ENCODE assay signal across 8 cellular contexts in genomic region chr12:20367731-20368652, GRCh38. TPM values are rescaled to one million over a fixed set of nuclear protein-coding genes. Genes with fewer than 3 reads are reported as not detected.
DNase-seq lines count a peak whose midpoint lies in the region; ATAC-seq, FAIRE-seq and TF ChIP-seq lines count a peak whose summit lies in the region.

TSS of gene PDE3A (plus strand) at chr12:20368537. CDS start at chr12:20369285, 748 bp downstream.

- FAIRE-seq in frontal cortex (lab: Jason Lieb, UNC) = no peak

- no peaks in the 10 kb centered on the region for H3K9me3 ChIP-seq in HUES48 (ENCODE audit: control insufficient read depth, insufficient read depth, low read length)
- H3K9me3 ChIP-seq in effector memory CD4-positive, alpha-beta T cell (ENCODE audit: control insufficient read depth, low read length) = no peaks in the 10 kb centered on the region

- peak within 1 kb of the TSS; percentile 21 for H3K27ac ChIP-seq in HUES48 (ENCODE audit: low read depth, low read length)
- no peak within 1 kb of the TSS for H3K27ac ChIP-seq in effector memory CD4-positive, alpha-beta T cell (ENCODE audit: insufficient read depth, low read length, poor library complexity, severe bottlenecking)

- no peaks in the 10 kb centered on the region for H3K36me3 ChIP-seq in HUES48 (ENCODE audit: control insufficient read depth, insufficient read depth, low read length)
- H3K36me3 ChIP-seq in effector memory CD4-positive, alpha-beta T cell (ENCODE audit: control insufficient read depth, insufficient read depth, low read length) = no peaks in the 10 kb centered on the region

- peaks cover 19% of the 10 kb centered on the region for H3K27me3 Mint-ChIP-seq in WTC11 (ENCODE audit: low read depth)
- peaks cover 37 to 42% of the 10 kb centered on the region in 2 donors for H3K27me3 Mint-ChIP-seq in natural killer cell treated with Interleukin-12 subunit alpha and Interleukin-12 subunit beta and Interleukin-15 and Interleukin-18, amount 100 ng/mL, for 72 hours

- peak; percentile 78 for ATAC-seq in WTC11
- no peak for ATAC-seq in natural killer cell treated with Interleukin-12 subunit alpha and Interleukin-12 subunit beta and Interleukin-15 and Interleukin-18, amount 100 ng/mL, for 72 hours
- ATAC-seq in HG02571 (IDR thresholded peaks at IDR 0.05; ENCODE audit: unreplicated experiment) = no peak

- peaks cover 18% of the 10 kb centered on the region for H3K4me1 Mint-ChIP-seq in WTC11
- H3K4me1 Mint-ChIP-seq in natural killer cell treated with Interleukin-12 subunit alpha and Interleukin-12 subunit beta and Interleukin-15 and Interleukin-18, amount 100 ng/mL, for 72 hours (ENCODE audit: low read depth in 2 of 2) = peaks cover 0 to 13% of the 10 kb centered on the region in 2 donors

- POLR2A ChIA-PET in WTC11 (lab: Charles Lee) = interaction anchor here (0.5 to 0.9 kb wide), 4 partner anchors 12 to 30 kb away, joined by 3 to 8 read pairs (median 3); no protein-coding TSS in a partner anchor

- DNase-seq in Ammon's horn (ENCODE audit: low spot score) (peak; percentile 61), WTC11 (ENCODE audit: low spot score) (peak; percentile 81), frontal cortex (ENCODE audit: low spot score in 2 of 2) (peak; percentile 43 to 58), DMS79 treated with DMSO at 0.1 percent for 48 hours (lab: John Stamatoyannopoulos, UW) (no peak)
- no peak for DNase-seq in natural killer cell treated with Interleukin-12 subunit alpha and Interleukin-12 subunit beta and Interleukin-15 and Interleukin-18, amount 100 ng/mL, for 72 hours (ENCODE audit: low spot score)
- no peak for DNase-seq in effector memory CD4-positive, alpha-beta T cell

- H3K4me1 ChIP-seq in HUES48 (ENCODE audit: control insufficient read depth, insufficient read depth, low read length) = peaks cover 18% of the 10 kb centered on the region
- no peaks in the 10 kb centered on the region for H3K4me1 ChIP-seq in effector memory CD4-positive, alpha-beta T cell (ENCODE audit: control insufficient read depth, insufficient read depth, low read length, poor library complexity, severe bottlenecking)

- peak within 1 kb of the TSS; percentile 90; the same call in 1 of the 2 replicates for H3K27ac Mint-ChIP-seq in WTC11
- H3K27ac Mint-ChIP-seq in natural killer cell treated with Interleukin-12 subunit alpha and Interleukin-12 subunit beta and Interleukin-15 and Interleukin-18, amount 100 ng/mL, for 72 hours = no peak within 1 kb of the TSS

- CTCF ChIA-PET in WTC11 (lab: Charles Lee) = interaction anchor here (0.7 to 2.2 kb wide), 13 partner anchors 9 to 611 kb away, joined by 3 to 7 read pairs (median 4); no protein-coding TSS in a partner anchor

- no peaks in the 10 kb centered on the region for H3K9me3 Mint-ChIP-seq in WTC11
- H3K9me3 Mint-ChIP-seq in natural killer cell treated with Interleukin-12 subunit alpha and Interleukin-12 subunit beta and Interleukin-15 and Interleukin-18, amount 100 ng/mL, for 72 hours = no peaks in the 10 kb centered on the region

- peaks cover 37% of the 10 kb centered on the region for H3K27me3 ChIP-seq in HUES48 (ENCODE audit: control insufficient read depth, insufficient read depth, low read length)
- H3K27me3 ChIP-seq in effector memory CD4-positive, alpha-beta T cell (replicated peaks; ENCODE audit: control insufficient read depth, insufficient read depth, low read length, poor library complexity, severe bottlenecking) = no peaks in the 10 kb centered on the region

- no peak within 1 kb of the TSS for H3K9ac ChIP-seq in HUES48 (ENCODE audit: low read depth, low read length)

- no peaks in the 10 kb centered on the region for H3K36me3 Mint-ChIP-seq in WTC11
- H3K36me3 Mint-ChIP-seq in natural killer cell treated with Interleukin-12 subunit alpha and Interleukin-12 subunit beta and Interleukin-15 and Interleukin-18, amount 100 ng/mL, for 72 hours = no peaks in the 10 kb centered on the region

- peak within 1 kb of the TSS; percentile 76 for H3K4me3 ChIP-seq in HUES48 (ENCODE audit: low read depth, low read length)
- H3K4me3 ChIP-seq in effector memory CD4-positive, alpha-beta T cell (ENCODE audit: insufficient read depth, low read depth, low read length, poor library complexity, severe bottlenecking) = no peak within 1 kb of the TSS

- TF ChIP-seq CTCF in WTC11 (IDR thresholded peaks at IDR 0.05) = no peak

- peak within 1 kb of the TSS; percentile 95 for H3K4me3 Mint-ChIP-seq in WTC11
- peak within 1 kb of the TSS; percentile 53 for H3K4me3 Mint-ChIP-seq in natural killer cell treated with Interleukin-12 subunit alpha and Interleukin-12 subunit beta and Interleukin-15 and Interleukin-18, amount 100 ng/mL, for 72 hours

TF ChIP-seq in WTC11, 78 proteins besides CTCF, POLR2A, EP300 and RAD21 (continues in another document):
- no peak for TF ChIP-seq JAZF1 (CRISPR knock-in tag; IDR thresholded peaks at IDR 0.05)
- no peak for TF ChIP-seq ZNF512 (CRISPR knock-in tag; IDR thresholded peaks at IDR 0.05; ENCODE audit: borderline replicate concordance)
- TF ChIP-seq E2F1 (CRISPR knock-in tag; IDR thresholded peaks at IDR 0.05) = no peak
- TF ChIP-seq, protein P1, sequence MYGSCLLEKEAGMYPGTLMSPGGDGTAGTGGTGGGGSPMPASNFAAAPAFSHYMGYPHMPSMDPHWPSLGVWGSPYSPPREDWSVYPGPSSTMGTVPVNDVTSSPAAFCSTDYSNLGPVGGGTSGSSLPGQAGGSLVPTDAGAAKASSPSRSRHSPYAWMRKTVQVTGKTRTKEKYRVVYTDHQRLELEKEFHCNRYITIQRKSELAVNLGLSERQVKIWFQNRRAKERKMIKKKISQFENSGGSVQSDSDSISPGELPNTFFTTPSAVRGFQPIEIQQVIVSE (CRISPR knock-in tag; IDR thresholded peaks at IDR 0.05; ENCODE audit: borderline replicate concordance) = no peak
- TF ChIP-seq MYBL2 (CRISPR knock-in tag; IDR thresholded peaks at IDR 0.05) = no peak
- TF ChIP-seq, protein P2, sequence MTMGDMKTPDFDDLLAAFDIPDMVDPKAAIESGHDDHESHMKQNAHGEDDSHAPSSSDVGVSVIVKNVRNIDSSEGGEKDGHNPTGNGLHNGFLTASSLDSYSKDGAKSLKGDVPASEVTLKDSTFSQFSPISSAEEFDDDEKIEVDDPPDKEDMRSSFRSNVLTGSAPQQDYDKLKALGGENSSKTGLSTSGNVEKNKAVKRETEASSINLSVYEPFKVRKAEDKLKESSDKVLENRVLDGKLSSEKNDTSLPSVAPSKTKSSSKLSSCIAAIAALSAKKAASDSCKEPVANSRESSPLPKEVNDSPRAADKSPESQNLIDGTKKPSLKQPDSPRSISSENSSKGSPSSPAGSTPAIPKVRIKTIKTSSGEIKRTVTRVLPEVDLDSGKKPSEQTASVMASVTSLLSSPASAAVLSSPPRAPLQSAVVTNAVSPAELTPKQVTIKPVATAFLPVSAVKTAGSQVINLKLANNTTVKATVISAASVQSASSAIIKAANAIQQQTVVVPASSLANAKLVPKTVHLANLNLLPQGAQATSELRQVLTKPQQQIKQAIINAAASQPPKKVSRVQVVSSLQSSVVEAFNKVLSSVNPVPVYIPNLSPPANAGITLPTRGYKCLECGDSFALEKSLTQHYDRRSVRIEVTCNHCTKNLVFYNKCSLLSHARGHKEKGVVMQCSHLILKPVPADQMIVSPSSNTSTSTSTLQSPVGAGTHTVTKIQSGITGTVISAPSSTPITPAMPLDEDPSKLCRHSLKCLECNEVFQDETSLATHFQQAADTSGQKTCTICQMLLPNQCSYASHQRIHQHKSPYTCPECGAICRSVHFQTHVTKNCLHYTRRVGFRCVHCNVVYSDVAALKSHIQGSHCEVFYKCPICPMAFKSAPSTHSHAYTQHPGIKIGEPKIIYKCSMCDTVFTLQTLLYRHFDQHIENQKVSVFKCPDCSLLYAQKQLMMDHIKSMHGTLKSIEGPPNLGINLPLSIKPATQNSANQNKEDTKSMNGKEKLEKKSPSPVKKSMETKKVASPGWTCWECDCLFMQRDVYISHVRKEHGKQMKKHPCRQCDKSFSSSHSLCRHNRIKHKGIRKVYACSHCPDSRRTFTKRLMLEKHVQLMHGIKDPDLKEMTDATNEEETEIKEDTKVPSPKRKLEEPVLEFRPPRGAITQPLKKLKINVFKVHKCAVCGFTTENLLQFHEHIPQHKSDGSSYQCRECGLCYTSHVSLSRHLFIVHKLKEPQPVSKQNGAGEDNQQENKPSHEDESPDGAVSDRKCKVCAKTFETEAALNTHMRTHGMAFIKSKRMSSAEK (CRISPR knock-in tag; IDR thresholded peaks at IDR 0.05; ENCODE audit: borderline replicate concordance) = no peak

RNA-seq across cellular contexts. Expression of gene PDE3A, which starts in this region (rescaled TPM):
- 2.2 to 2.8 TPM (median 2.3 TPM) in 3 replicates for total RNA-seq in WTC11 (2021)
- 4.9 TPM for total RNA-seq in frontal cortex
- total RNA-seq in natural killer cell treated with Interleukin-12 subunit alpha and Interleukin-12 subunit beta and Interleukin-15 and Interleukin-18, amount 100 ng/mL, for 72 hours = not detected

Comparison
In these comparisons a context has a peak if more than half of its experiments do, and no peak if none do; other contexts are left out.
1. DNase-seq: peak in Ammon's horn (single experiment), WTC11 (single experiment) and frontal cortex (2 of 2); none in natural killer cell treated with Interleukin-12 subunit alpha and Interleukin-12 subunit beta and Interleukin-15 and Interleukin-18, amount 100 ng/mL, for 72 hours (single experiment), DMS79 treated with DMSO at 0.1 percent for 48 hours (single experiment) and effector memory CD4-positive, alpha-beta T cell (0 of 3).